In the genomic region with DNA sequence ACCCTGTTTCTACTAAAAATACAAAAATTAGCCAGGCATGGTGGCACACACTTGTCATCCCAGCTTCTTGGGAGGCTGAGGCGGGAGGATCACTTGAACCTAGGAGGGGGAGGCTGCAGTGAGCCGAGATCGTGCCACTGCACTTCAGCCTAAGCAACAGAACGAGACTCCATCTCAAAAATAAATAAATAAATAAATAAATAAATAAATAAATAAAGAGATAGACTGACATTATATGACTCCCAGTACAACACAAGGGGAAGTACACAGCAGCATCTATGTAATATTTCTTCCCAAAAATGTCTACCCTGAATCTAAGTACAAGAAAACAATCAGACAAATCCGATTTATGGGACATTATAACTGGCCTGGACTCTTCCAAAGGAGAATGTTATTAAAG, we compare ENCODE assay signal across 1 cellular context.
TF ChIP-seq lines count a peak whose summit lies in the region.

No MANE protein-coding gene starts in this region.

TF ChIP-seq in HEK293, 187 proteins besides CTCF, POLR2A, EP300 and RAD21 (continued from another document and continues in another):
- TF ChIP-seq ZNF76 (tag by site-specific recombination; IDR thresholded peaks at IDR 0.05; ENCODE audit: borderline replicate concordance, low read depth) (no peak), ZNF140 (tag by site-specific recombination; IDR thresholded peaks at IDR 0.05) (peak; percentile 79; the same call in 1 of the 2 replicates), ZNF837 (tag by site-specific recombination; IDR thresholded peaks at IDR 0.05) (no peak), ZNF707 (tag by site-specific recombination; IDR thresholded peaks at IDR 0.05) (no peak), OVOL3 (tag by site-specific recombination; IDR thresholded peaks at IDR 0.05) (no peak), ZNF114 (tag by site-specific recombination; IDR thresholded peaks at IDR 0.05) (no peak), WT1 (tag by site-specific recombination; IDR thresholded peaks at IDR 0.05) (no peak), BCL11A (tag by site-specific recombination; IDR thresholded peaks at IDR 0.05; ENCODE audit: low read depth) (no peak), ZNF157 (tag by site-specific recombination; IDR thresholded peaks at IDR 0.05) (no peak), ZNF610 (tag by site-specific recombination; IDR thresholded peaks at IDR 0.05; ENCODE audit: borderline replicate concordance) (no peak), ZFP3 (tag by site-specific recombination; IDR thresholded peaks at IDR 0.05; ENCODE audit: low read depth) (no peak), ZNF626 (tag by site-specific recombination; IDR thresholded peaks at IDR 0.05) (no peak), ZNF670 (tag by site-specific recombination; IDR thresholded peaks at IDR 0.05; ENCODE audit: low read depth) (no peak), MYNN (tag by site-specific recombination; IDR thresholded peaks at IDR 0.05; ENCODE audit: borderline replicate concordance) (no peak), ZNF350 (tag by site-specific recombination; IDR thresholded peaks at IDR 0.05) (no peak), ZFHX2 (tag by site-specific recombination; conservative IDR thresholded peaks at IDR 0.05) (no peak), ZNF202 (tag by site-specific recombination; IDR thresholded peaks at IDR 0.05; ENCODE audit: borderline replicate concordance) (no peak; the same call in 1 of the 2 replicates), ZNF600 (tag by site-specific recombination; IDR thresholded peaks at IDR 0.05) (no peak), ZNF777 (tag by site-specific recombination; IDR thresholded peaks at IDR 0.05; ENCODE audit: borderline replicate concordance) (no peak), ZNF174 (tag by site-specific recombination; IDR thresholded peaks at IDR 0.05) (no peak), ZFP37 (tag by site-specific recombination; IDR thresholded peaks at IDR 0.05) (no peak), GLIS1 (tag by site-specific recombination; IDR thresholded peaks at IDR 0.05) (no peak), ZIC2 (tag by site-specific recombination; IDR thresholded peaks at IDR 0.05) (no peak), ZNF701 (tag by site-specific recombination; IDR thresholded peaks at IDR 0.05) (no peak), ZNF404 (tag by site-specific recombination; IDR thresholded peaks at IDR 0.05) (peak; percentile 55; the same call in 1 of the 2 replicates), KLF8 (tag by site-specific recombination; IDR thresholded peaks at IDR 0.05) (no peak), ZEB2 (tag by site-specific recombination; IDR thresholded peaks at IDR 0.05) (no peak), ZNF423 (tag by site-specific recombination; IDR thresholded peaks at IDR 0.05) (no peak), ZNF19 (tag by site-specific recombination; IDR thresholded peaks at IDR 0.05; ENCODE audit: low read depth) (no peak), ZNF274 (IDR thresholded peaks at IDR 0.05; ENCODE audit: low read length) (no peak), ZNF274 (tag by site-specific recombination; IDR thresholded peaks at IDR 0.05; ENCODE audit: borderline replicate concordance) (no peak), ZNF585B (tag by site-specific recombination; IDR thresholded peaks at IDR 0.05) (no peak), HOXC10 (CRISPR knock-in tag; IDR thresholded peaks at IDR 0.05) (no peak), ZNF548 (tag by site-specific recombination; IDR thresholded peaks at IDR 0.05) (no peak), ZNF510 (tag by site-specific recombination; IDR thresholded peaks at IDR 0.05; ENCODE audit: insufficient replicate concordance) (peak; percentile 60), ZNF843 (tag by site-specific recombination; IDR thresholded peaks at IDR 0.05) (no peak), ZNF501 (tag by site-specific recombination; IDR thresholded peaks at IDR 0.05) (no peak), ZFP69B (tag by site-specific recombination; IDR thresholded peaks at IDR 0.05) (no peak), ZNF530 (tag by site-specific recombination; IDR thresholded peaks at IDR 0.05; ENCODE audit: low read depth) (peak; percentile 48; the same call in 1 of the 2 replicates), RBAK (tag by site-specific recombination; IDR thresholded peaks at IDR 0.05) (no peak), ZBTB21 (tag by site-specific recombination; IDR thresholded peaks at IDR 0.05) (0 out of 2 replicates have a peak, but pooled peaks have one; percentile 32), ZNF138 (tag by site-specific recombination; IDR thresholded peaks at IDR 0.05; ENCODE audit: borderline replicate concordance) (no peak)
- TF ChIP-seq, protein P1, sequence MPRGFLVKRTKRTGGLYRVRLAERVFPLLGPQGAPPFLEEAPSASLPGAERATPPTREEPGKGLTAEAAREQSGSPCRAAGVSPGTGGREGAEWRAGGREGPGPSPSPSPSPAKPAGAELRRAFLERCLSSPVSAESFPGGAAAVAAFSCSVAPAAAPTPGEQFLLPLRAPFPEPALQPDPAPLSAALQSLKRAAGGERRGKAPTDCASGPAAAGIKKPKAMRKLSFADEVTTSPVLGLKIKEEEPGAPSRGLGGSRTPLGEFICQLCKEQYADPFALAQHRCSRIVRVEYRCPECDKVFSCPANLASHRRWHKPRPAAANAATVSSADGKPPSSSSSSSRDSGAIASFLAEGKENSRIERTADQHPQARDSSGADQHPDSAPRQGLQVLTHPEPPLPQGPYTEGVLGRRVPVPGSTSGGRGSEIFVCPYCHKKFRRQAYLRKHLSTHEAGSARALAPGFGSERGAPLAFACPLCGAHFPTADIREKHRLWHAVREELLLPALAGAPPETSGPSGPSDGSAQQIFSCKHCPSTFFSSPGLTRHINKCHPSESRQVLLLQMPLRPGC (tag by site-specific recombination; IDR thresholded peaks at IDR 0.05), result no peak
- TF ChIP-seq, protein P2, sequence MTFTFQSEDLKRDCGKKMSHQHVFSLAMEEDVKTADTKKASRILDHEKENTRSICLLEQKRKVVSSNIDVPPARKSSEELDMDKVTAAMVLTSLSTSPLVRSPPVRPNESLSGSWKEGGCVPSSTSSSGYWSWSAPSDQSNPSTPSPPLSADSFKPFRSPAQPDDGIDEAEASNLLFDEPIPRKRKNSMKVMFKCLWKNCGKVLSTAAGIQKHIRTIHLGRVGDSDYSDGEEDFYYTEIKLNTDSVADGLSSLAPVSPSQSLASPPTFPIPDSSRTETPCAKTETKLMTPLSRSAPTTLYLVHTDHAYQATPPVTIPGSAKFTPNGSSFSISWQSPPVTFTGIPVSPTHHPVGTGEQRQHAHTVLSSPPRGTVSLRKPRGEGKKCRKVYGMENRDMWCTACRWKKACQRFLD (tag by site-specific recombination; IDR thresholded peaks at IDR 0.05), result no peak
- TF ChIP-seq, protein P3, sequence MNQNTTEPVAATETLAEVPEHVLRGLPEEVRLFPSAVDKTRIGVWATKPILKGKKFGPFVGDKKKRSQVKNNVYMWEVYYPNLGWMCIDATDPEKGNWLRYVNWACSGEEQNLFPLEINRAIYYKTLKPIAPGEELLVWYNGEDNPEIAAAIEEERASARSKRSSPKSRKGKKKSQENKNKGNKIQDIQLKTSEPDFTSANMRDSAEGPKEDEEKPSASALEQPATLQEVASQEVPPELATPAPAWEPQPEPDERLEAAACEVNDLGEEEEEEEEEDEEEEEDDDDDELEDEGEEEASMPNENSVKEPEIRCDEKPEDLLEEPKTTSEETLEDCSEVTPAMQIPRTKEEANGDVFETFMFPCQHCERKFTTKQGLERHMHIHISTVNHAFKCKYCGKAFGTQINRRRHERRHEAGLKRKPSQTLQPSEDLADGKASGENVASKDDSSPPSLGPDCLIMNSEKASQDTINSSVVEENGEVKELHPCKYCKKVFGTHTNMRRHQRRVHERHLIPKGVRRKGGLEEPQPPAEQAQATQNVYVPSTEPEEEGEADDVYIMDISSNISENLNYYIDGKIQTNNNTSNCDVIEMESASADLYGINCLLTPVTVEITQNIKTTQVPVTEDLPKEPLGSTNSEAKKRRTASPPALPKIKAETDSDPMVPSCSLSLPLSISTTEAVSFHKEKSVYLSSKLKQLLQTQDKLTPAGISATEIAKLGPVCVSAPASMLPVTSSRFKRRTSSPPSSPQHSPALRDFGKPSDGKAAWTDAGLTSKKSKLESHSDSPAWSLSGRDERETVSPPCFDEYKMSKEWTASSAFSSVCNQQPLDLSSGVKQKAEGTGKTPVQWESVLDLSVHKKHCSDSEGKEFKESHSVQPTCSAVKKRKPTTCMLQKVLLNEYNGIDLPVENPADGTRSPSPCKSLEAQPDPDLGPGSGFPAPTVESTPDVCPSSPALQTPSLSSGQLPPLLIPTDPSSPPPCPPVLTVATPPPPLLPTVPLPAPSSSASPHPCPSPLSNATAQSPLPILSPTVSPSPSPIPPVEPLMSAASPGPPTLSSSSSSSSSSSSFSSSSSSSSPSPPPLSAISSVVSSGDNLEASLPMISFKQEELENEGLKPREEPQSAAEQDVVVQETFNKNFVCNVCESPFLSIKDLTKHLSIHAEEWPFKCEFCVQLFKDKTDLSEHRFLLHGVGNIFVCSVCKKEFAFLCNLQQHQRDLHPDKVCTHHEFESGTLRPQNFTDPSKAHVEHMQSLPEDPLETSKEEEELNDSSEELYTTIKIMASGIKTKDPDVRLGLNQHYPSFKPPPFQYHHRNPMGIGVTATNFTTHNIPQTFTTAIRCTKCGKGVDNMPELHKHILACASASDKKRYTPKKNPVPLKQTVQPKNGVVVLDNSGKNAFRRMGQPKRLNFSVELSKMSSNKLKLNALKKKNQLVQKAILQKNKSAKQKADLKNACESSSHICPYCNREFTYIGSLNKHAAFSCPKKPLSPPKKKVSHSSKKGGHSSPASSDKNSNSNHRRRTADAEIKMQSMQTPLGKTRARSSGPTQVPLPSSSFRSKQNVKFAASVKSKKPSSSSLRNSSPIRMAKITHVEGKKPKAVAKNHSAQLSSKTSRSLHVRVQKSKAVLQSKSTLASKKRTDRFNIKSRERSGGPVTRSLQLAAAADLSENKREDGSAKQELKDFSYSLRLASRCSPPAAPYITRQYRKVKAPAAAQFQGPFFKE (tag by site-specific recombination; IDR thresholded peaks at IDR 0.05; ENCODE audit: borderline replicate concordance), result no peak
- TF ChIP-seq, protein P4, sequence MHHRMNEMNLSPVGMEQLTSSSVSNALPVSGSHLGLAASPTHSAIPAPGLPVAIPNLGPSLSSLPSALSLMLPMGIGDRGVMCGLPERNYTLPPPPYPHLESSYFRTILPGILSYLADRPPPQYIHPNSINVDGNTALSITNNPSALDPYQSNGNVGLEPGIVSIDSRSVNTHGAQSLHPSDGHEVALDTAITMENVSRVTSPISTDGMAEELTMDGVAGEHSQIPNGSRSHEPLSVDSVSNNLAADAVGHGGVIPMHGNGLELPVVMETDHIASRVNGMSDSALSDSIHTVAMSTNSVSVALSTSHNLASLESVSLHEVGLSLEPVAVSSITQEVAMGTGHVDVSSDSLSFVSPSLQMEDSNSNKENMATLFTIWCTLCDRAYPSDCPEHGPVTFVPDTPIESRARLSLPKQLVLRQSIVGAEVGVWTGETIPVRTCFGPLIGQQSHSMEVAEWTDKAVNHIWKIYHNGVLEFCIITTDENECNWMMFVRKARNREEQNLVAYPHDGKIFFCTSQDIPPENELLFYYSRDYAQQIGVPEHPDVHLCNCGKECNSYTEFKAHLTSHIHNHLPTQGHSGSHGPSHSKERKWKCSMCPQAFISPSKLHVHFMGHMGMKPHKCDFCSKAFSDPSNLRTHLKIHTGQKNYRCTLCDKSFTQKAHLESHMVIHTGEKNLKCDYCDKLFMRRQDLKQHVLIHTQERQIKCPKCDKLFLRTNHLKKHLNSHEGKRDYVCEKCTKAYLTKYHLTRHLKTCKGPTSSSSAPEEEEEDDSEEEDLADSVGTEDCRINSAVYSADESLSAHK (tag by site-specific recombination; IDR thresholded peaks at IDR 0.05), result no peak
- TF ChIP-seq, protein P5, sequence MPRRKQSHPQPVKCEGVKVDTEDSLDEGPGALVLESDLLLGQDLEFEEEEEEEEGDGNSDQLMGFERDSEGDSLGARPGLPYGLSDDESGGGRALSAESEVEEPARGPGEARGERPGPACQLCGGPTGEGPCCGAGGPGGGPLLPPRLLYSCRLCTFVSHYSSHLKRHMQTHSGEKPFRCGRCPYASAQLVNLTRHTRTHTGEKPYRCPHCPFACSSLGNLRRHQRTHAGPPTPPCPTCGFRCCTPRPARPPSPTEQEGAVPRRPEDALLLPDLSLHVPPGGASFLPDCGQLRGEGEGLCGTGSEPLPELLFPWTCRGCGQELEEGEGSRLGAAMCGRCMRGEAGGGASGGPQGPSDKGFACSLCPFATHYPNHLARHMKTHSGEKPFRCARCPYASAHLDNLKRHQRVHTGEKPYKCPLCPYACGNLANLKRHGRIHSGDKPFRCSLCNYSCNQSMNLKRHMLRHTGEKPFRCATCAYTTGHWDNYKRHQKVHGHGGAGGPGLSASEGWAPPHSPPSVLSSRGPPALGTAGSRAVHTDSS (tag by site-specific recombination; IDR thresholded peaks at IDR 0.05), result no peak
- TF ChIP-seq, protein P6, sequence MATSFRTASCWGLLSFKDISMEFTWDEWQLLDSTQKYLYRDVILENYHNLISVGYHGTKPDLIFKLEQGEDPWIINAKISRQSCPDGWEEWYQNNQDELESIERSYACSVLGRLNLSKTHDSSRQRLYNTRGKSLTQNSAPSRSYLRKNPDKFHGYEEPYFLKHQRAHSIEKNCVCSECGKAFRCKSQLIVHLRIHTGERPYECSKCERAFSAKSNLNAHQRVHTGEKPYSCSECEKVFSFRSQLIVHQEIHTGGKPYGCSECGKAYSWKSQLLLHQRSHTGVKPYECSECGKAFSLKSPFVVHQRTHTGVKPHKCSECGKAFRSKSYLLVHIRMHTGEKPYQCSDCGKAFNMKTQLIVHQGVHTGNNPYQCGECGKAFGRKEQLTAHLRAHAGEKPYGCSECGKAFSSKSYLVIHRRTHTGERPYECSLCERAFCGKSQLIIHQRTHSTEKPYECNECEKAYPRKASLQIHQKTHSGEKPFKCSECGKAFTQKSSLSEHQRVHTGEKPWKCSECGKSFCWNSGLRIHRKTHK (tag by site-specific recombination; IDR thresholded peaks at IDR 0.05), result no peak
- TF ChIP-seq, protein P7, sequence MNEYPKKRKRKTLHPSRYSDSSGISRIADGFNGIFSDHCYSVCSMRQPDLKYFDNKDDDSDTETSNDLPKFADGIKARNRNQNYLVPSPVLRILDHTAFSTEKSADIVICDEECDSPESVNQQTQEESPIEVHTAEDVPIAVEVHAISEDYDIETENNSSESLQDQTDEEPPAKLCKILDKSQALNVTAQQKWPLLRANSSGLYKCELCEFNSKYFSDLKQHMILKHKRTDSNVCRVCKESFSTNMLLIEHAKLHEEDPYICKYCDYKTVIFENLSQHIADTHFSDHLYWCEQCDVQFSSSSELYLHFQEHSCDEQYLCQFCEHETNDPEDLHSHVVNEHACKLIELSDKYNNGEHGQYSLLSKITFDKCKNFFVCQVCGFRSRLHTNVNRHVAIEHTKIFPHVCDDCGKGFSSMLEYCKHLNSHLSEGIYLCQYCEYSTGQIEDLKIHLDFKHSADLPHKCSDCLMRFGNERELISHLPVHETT (tag by site-specific recombination; IDR thresholded peaks at IDR 0.05), result no peak
- TF ChIP-seq, protein P8, sequence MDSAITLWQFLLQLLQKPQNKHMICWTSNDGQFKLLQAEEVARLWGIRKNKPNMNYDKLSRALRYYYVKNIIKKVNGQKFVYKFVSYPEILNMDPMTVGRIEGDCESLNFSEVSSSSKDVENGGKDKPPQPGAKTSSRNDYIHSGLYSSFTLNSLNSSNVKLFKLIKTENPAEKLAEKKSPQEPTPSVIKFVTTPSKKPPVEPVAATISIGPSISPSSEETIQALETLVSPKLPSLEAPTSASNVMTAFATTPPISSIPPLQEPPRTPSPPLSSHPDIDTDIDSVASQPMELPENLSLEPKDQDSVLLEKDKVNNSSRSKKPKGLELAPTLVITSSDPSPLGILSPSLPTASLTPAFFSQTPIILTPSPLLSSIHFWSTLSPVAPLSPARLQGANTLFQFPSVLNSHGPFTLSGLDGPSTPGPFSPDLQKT (IDR thresholded peaks at IDR 0.05; ENCODE audit: borderline replicate concordance, low read depth, low read length), result no peak
